1 cellular context compared by ENCODE assay signal in the genomic region with DNA sequence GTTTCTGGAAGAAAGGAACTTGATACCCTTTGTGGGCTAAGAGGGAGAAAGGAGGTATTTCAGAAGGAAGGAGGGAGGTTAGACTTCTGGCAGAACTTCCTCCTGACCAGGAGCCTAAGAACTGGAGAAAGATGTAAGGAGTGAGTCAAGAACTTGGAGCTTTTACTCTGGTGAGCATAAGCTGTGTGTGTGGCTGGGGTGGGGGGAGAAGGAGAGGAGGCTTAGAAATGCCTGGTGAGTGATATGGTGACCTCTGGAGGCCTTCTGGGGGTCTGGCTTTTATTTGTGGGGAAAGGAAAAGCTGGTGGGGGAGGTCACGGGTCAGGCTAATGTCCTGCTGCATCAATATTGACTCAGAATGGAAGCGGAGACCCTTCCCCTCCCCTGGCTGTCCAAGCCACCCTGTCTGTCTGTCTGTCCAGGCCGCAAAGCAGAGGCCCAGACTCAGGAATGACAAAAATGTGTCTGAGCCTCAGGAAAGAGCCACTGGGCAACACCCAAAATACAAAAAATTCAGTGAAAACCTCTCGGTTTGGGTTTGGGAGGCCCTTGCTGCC.
TF ChIP-seq lines count a peak whose summit lies in the region.

No MANE protein-coding gene starts in this region.

TF ChIP-seq in IMR-90, 13 proteins besides CTCF, POLR2A, EP300 and RAD21:
- TF ChIP-seq RCOR1 (IDR thresholded peaks at IDR 0.05; ENCODE audit: insufficient replicate concordance, low read length), result peak; percentile 69
- no peak for TF ChIP-seq CHD1 (IDR thresholded peaks at IDR 0.05; ENCODE audit: low read depth, low read length)
- 0 out of 2 replicates have a peak, but pooled peaks have one; percentile 5 for TF ChIP-seq BHLHE40 (IDR thresholded peaks at IDR 0.05; ENCODE audit: low read depth, low read length)
- TF ChIP-seq MAFK (IDR thresholded peaks at IDR 0.05; ENCODE audit: low read depth, low read length), result no peak
